In the genomic region with DNA sequence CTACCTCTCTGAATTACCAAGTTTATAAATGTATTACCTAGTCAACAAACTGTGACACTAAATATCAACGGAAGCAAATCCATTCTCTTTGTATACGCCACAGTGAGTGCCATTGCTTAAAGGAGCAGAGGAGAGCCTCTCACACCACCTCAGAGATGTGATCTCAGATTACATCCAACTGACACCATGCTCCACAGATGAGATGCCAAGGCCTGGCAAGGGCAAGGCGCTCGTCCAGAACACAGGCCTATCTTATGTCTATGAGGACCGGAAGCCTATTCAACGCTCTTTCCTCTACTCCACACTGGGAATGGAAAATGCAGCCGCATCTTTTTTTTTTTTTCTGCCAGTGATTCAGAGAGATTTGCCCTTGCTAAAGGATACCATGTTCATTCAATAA, we compare ENCODE assay signal across 20 cellular contexts.
"Had no signal": no experiment of that assay in that cellular context is flagged by ENCODE, and none has a peak within 500 bp of the region (broad histone marks: within the 10 kb centered on the region; RNA-seq: fewer than 3 reads in every experiment).

No MANE protein-coding gene starts in this region.

- H3K4me3 Mint-ChIP-seq: effector memory CD8-positive, alpha-beta T cell; naive thymus-derived CD8-positive, alpha-beta T cell; stimulated activated naive CD8-positive, alpha-beta T cell treated with anti-CD3 and anti-CD28 coated beads, Interleukin-15, amount 100 ng/mL, for 72 hours had no signal

- H3K27ac Mint-ChIP-seq: effector memory CD8-positive, alpha-beta T cell; stimulated activated naive CD8-positive, alpha-beta T cell treated with anti-CD3 and anti-CD28 coated beads, Interleukin-15, amount 100 ng/mL, for 72 hours had no signal

- ATAC-seq: effector memory CD8-positive, alpha-beta T cell; left ventricle myocardium superior; lower lobe of right lung; naive thymus-derived CD8-positive, alpha-beta T cell; right lobe of liver; stimulated activated naive CD8-positive, alpha-beta T cell treated with anti-CD3 and anti-CD28 coated beads, Interleukin-15, amount 100 ng/mL, for 72 hours; upper lobe of right lung had no signal

- DNase-seq: cortex of kidney; effector memory CD8-positive, alpha-beta T cell; erythroblast; esophagus squamous epithelium; foreskin melanocyte; hypothalamus; left ventricle myocardium superior; lower lobe of right lung; naive thymus-derived CD8-positive, alpha-beta T cell; occipital lobe; ovary; small intestine; stimulated activated CD4-positive, alpha-beta T cell treated with anti-CD3 and anti-CD28 coated beads, Interleukin-15, amount 100 ng/mL, for 24 hours; stimulated activated CD4-positive, alpha-beta T cell treated with anti-CD3 and anti-CD28 coated beads, Interleukin-2, amount 100 ng/mL, for 48 hours; stimulated activated naive CD4-positive, alpha-beta T cell; stimulated activated naive CD8-positive, alpha-beta T cell treated with anti-CD3 and anti-CD28 coated beads, Interleukin-15, amount 100 ng/mL, for 72 hours; transverse colon; upper lobe of right lung; uterus had no signal

- H3K27me3 Mint-ChIP-seq: effector memory CD8-positive, alpha-beta T cell; naive thymus-derived CD8-positive, alpha-beta T cell; stimulated activated naive CD8-positive, alpha-beta T cell treated with anti-CD3 and anti-CD28 coated beads, Interleukin-15, amount 100 ng/mL, for 72 hours had no signal

- H3K9me3 Mint-ChIP-seq: effector memory CD8-positive, alpha-beta T cell; naive thymus-derived CD8-positive, alpha-beta T cell; stimulated activated naive CD8-positive, alpha-beta T cell treated with anti-CD3 and anti-CD28 coated beads, Interleukin-15, amount 100 ng/mL, for 72 hours had no signal
